17 cellular contexts compared by ENCODE assay signal in the genomic region with DNA sequence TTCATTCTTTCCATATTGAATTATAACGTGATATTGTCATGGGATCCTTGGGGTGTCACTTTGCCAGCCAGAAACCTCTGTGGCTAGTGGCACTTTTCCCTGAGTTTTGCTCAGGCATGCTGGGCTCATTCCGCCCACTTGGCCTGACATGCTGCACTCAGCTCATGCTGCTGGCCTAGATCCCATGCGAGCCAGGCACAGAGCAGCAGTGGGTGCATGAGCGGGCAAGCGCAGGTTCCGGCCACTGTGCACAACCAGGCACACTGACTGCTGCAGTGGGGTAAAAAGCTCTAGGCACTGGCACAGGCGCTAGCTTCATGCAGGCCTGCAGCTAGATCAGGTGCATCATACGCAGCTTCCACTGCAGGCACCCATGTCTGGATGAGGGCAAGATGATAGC.
DNase-seq lines count a peak whose midpoint lies in the region; ATAC-seq lines count a peak whose summit lies in the region.
"Had no signal": no experiment of that assay in that cellular context is flagged by ENCODE, and none has a peak within 500 bp of the region (broad histone marks: within the 10 kb centered on the region; RNA-seq: fewer than 3 reads in every experiment).

No MANE protein-coding gene starts in this region.

- no peaks in the 10 kb centered on the region for H3K4me1 Mint-ChIP-seq in activated CD4-positive, alpha-beta memory T cell treated with anti-CD3 and anti-CD28 coated beads, Interleukin-2, amount 10 ng/mL, durations not matched to agents 7 days and 5 days

- no peaks in the 10 kb centered on the region for H3K36me3 Mint-ChIP-seq in activated CD4-positive, alpha-beta memory T cell treated with anti-CD3 and anti-CD28 coated beads, Interleukin-2, amount 10 ng/mL, durations not matched to agents 7 days and 5 days (ENCODE audit: low read depth)

- peak; percentile 37 for DNase-seq in activated CD8-positive, alpha-beta memory T cell treated with anti-CD3 and anti-CD28 coated beads for 24 hours
- DNase-seq in activated CD8-positive, alpha-beta memory T cell treated with anti-CD3 and anti-CD28 coated beads, Interleukin-2, amount 50 U/mL, for 4 hours, result no peak
- DNase-seq in Ammon's horn (ENCODE audit: low spot score) (peak; percentile 22), ecto neural progenitor cell (ENCODE audit: low spot score) (peak; percentile 19), medulla oblongata (ENCODE audit: extremely low spot score) (peak; percentile 35)
- no peak for DNase-seq in activated CD4-positive, alpha-beta T cell treated with anti-CD3 and anti-CD28 coated beads for 4 hours
- DNase-seq in activated CD4-positive, alpha-beta memory T cell treated with anti-CD3 and anti-CD28 coated beads, Interleukin-2, amount 10 ng/mL, durations not matched to agents 7 days and 5 days, result no peak
- DNase-seq: ACHN; CD8-positive, alpha-beta T cell; DND-41; MV-4-11; NCI-H1105 treated with DMSO at 0.1 percent for 48 hours; NCI-H446; NCI-H526 treated with DMSO at 0.1 percent for 48 hours; OCI-M1 had no signal

- CTCF ChIA-PET in activated CD4-positive, alpha-beta memory T cell treated with anti-CD3 and anti-CD28 coated beads, Interleukin-2, amount 10 ng/mL, durations not matched to agents 7 days and 5 days (lab: Charles Lee), result no interaction called here

- POLR2A ChIA-PET in activated CD4-positive, alpha-beta memory T cell treated with anti-CD3 and anti-CD28 coated beads, Interleukin-2, amount 10 ng/mL, durations not matched to agents 7 days and 5 days (lab: Charles Lee), result no interaction called here

- H3K27ac Mint-ChIP-seq in activated CD4-positive, alpha-beta memory T cell treated with anti-CD3 and anti-CD28 coated beads, Interleukin-2, amount 10 ng/mL, durations not matched to agents 7 days and 5 days, result no peak overlapping the region
- H3K27ac Mint-ChIP-seq: CD8-positive, alpha-beta T cell; IgD-negative memory B cell had no signal

- ATAC-seq in HG03457 (IDR thresholded peaks at IDR 0.05; ENCODE audit: unreplicated experiment), result no peak
- ATAC-seq: CD8-positive, alpha-beta T cell had no signal

- no peaks in the 10 kb centered on the region for H3K9me3 Mint-ChIP-seq in activated CD4-positive, alpha-beta memory T cell treated with anti-CD3 and anti-CD28 coated beads, Interleukin-2, amount 10 ng/mL, durations not matched to agents 7 days and 5 days
- H3K9me3 Mint-ChIP-seq: CD8-positive, alpha-beta T cell had no signal

- no peaks in the 10 kb centered on the region for H3K27me3 Mint-ChIP-seq in activated CD4-positive, alpha-beta memory T cell treated with anti-CD3 and anti-CD28 coated beads, Interleukin-2, amount 10 ng/mL, durations not matched to agents 7 days and 5 days
- H3K27me3 Mint-ChIP-seq: IgD-negative memory B cell had no signal

- no peak overlapping the region for H3K4me3 Mint-ChIP-seq in activated CD4-positive, alpha-beta memory T cell treated with anti-CD3 and anti-CD28 coated beads, Interleukin-2, amount 10 ng/mL, durations not matched to agents 7 days and 5 days
- H3K4me3 Mint-ChIP-seq: CD8-positive, alpha-beta T cell; IgD-negative memory B cell had no signal

Comparison
In these comparisons a context has a peak if more than half of its experiments do, and no peak if none do; other contexts are left out.
1. DNase-seq: peak in activated CD8-positive, alpha-beta memory T cell treated with anti-CD3 and anti-CD28 coated beads for 24 hours (single experiment), Ammon's horn (single experiment), ecto neural progenitor cell (single experiment) and medulla oblongata (single experiment); none in activated CD8-positive, alpha-beta memory T cell treated with anti-CD3 and anti-CD28 coated beads, Interleukin-2, amount 50 U/mL, for 4 hours (single experiment), activated CD4-positive, alpha-beta T cell treated with anti-CD3 and anti-CD28 coated beads for 4 hours (0 of 2) and activated CD4-positive, alpha-beta memory T cell treated with anti-CD3 and anti-CD28 coated beads, Interleukin-2, amount 10 ng/mL, durations not matched to agents 7 days and 5 days (single experiment).